8 cellular contexts compared by ENCODE assay signal in the genomic region with DNA sequence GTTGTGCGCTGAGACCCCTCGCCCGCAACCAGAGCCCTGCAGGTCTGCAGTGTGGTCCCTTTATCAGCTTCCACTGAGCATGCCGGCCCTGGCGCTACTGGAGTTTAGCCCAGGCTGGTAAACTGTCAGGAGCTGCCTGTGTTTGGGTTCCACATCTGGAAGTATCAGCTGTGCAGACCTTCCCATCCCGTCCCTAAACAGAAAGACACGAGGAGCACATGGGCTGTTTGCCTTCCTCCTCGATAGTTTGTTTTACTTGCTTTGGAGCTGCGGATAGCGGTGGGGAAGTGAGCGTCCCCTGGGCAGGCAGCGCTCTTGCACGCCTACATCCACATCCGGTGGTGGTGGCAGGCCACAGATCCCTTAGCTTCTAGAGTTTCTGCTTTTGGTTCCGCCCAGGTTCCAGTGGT. TPM values are rescaled to one million over a fixed set of nuclear protein-coding genes. Genes with fewer than 3 reads are reported as not detected.
DNase-seq lines count a peak whose midpoint lies in the region; ATAC-seq and TF ChIP-seq lines count a peak whose summit lies in the region.

No MANE protein-coding gene starts in this region.

- peak overlapping the region in 1 of 4 donors; percentile 39 for H3K4me3 ChIP-seq in esophagus squamous epithelium
- no peak overlapping the region for H3K4me3 ChIP-seq in uterus
- H3K4me3 ChIP-seq in gastrocnemius medialis = no peak overlapping the region

- peak; percentile 22 for DNase-seq in stimulated activated CD4-positive, alpha-beta T cell treated with anti-CD3 and anti-CD28 coated beads, Interleukin-1b, Interleukin-23, amount 100 ng/mL, for 48 hours
- no peak for DNase-seq in stimulated activated CD4-positive, alpha-beta T cell treated with anti-CD3 and anti-CD28 coated beads, Interleukin-4, amount 100 ng/mL, for 4 hours
- DNase-seq in esophagus squamous epithelium (lab: John Stamatoyannopoulos, UW) (no peak), uterus (no peak), gastrocnemius medialis (no peak), NCI-H82 (lab: John Stamatoyannopoulos, UW) (no peak), cerebellar cortex (ENCODE audit: low spot score) (no peak)

- intact Hi-C loops in esophagus squamous epithelium (cut with DNase I) = no loop called here
- intact Hi-C loops in uterus (cut with DNase I; ENCODE audit: low total_unique reads) = no loop called here
- intact Hi-C loops in gastrocnemius medialis (cut with DNase I; ENCODE audit: low total_unique reads) = no loop called here

- H3K9me3 ChIP-seq in esophagus squamous epithelium = no peaks in the 10 kb centered on the region
- no peaks in the 10 kb centered on the region for H3K9me3 ChIP-seq in uterus
- H3K9me3 ChIP-seq in gastrocnemius medialis = no peaks in the 10 kb centered on the region

- ATAC-seq in HG03378 (IDR thresholded peaks at IDR 0.05; ENCODE audit: unreplicated experiment) (peak; percentile 90), gastrocnemius medialis (no peak)

- WGBS in esophagus squamous epithelium, 2 donors = 65 to 68% methylated on average over 8 to 14 of the region's 15 CpGs

- TF ChIP-seq POLR2A in esophagus squamous epithelium (IDR thresholded peaks at IDR 0.05) (no peak), uterus (IDR thresholded peaks at IDR 0.05) (no peak), gastrocnemius medialis (IDR thresholded peaks at IDR 0.05) (no peak)

- in situ Hi-C loops in gastrocnemius medialis (cut with MboI; ENCODE audit: low sequenced_read_pairs in 4 of 4) = no loop called here

- TF ChIP-seq CTCF in esophagus squamous epithelium (IDR thresholded peaks at IDR 0.05) = no peak
- no peak for TF ChIP-seq CTCF in uterus (IDR thresholded peaks at IDR 0.05)
- TF ChIP-seq CTCF in gastrocnemius medialis (IDR thresholded peaks at IDR 0.05 in 4 of 5, conservative IDR thresholded peaks at IDR 0.05 in 1 of 5) = no peak

- peaks cover 0 to 43% (median 0%) of the 10 kb centered on the region in 3 donors for H3K36me3 ChIP-seq in esophagus squamous epithelium
- H3K36me3 ChIP-seq in uterus = no peaks in the 10 kb centered on the region
- H3K36me3 ChIP-seq in gastrocnemius medialis = no peaks in the 10 kb centered on the region

- H3K27me3 ChIP-seq in esophagus squamous epithelium = no peaks in the 10 kb centered on the region
- H3K27me3 ChIP-seq in uterus = no peaks in the 10 kb centered on the region
- H3K27me3 ChIP-seq in gastrocnemius medialis = no peaks in the 10 kb centered on the region

- H3K27ac ChIP-seq in esophagus squamous epithelium (peak overlapping the region in 3 of 4 donors; percentile 18 to 51 (median 40)), uterus (peak overlapping the region; percentile 63 to 74), gastrocnemius medialis (no peak overlapping the region)

- H3K4me1 ChIP-seq in esophagus squamous epithelium (peaks cover 14 to 81% (median 44%) of the 10 kb centered on the region in 3 donors), uterus (peaks cover 9 to 32% of the 10 kb centered on the region in 2 donors), gastrocnemius medialis (no peaks in the 10 kb centered on the region)

RNA-seq across cellular contexts. Expression of a gene that starts 12.5 kb away (rescaled TPM):
- total RNA-seq in esophagus squamous epithelium (10 to 100 TPM; 13.7 to 75.7 (median 24.1) TPM), uterus (100 to 1,000 TPM; 103 to 169 (median 105) TPM), gastrocnemius medialis (1 to 10 TPM; 3.7 to 7.4 (median 4.6) TPM)

Comparison
In these comparisons a context has a peak if more than half of its experiments do, and no peak if none do; other contexts are left out.
1. H3K27ac ChIP-seq: peak in esophagus squamous epithelium (3 of 4) and uterus (2 of 2); none in gastrocnemius medialis (0 of 4).